In the genomic region with DNA sequence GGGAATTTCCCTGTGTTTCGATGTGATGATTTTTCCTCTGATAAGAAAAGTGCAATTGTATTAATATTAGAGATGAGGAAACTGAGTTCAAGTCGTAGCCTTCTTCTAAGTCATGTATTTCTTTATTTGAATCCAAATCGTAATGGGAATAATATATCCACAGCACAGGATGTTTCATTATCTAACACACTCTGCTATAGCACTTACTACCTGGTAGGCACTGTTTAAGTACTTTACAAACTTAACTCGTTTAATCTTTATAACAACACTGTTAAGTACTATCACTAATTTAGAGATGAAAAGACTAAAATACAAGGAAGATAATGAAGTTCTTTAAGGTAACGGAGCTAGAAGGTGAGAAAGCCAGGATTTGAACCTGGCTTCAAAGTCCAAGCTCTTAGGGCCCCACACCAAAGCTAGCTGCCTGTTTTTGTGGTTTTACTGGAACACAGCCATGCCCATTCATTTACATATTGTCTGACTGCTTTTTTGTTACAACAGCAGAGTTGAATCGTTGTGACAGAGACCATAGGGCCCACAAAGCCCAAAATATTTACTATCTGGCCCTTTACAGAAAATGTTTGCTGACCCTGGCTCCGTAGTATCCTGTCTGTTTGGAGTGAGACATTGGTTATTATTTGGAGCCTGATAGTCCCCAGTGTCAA, we compare ENCODE assay signal across 13 cellular contexts. TPM values are rescaled to one million over a fixed set of nuclear protein-coding genes. Genes with fewer than 3 reads are reported as not detected.
DNase-seq lines count a peak whose midpoint lies in the region; ATAC-seq and TF ChIP-seq lines count a peak whose summit lies in the region.
"Had no signal": no experiment of that assay in that cellular context is flagged by ENCODE, and none has a peak within 500 bp of the region (broad histone marks: within the 10 kb centered on the region; RNA-seq: fewer than 3 reads in every experiment).

No MANE protein-coding gene starts in this region.

- H3K36me3 ChIP-seq in right lobe of liver (no peaks in the 10 kb centered on the region), gastrocnemius medialis (no peaks in the 10 kb centered on the region)

- no peaks in the 10 kb centered on the region for H3K27me3 ChIP-seq in right lobe of liver
- H3K27me3 ChIP-seq in gastrocnemius medialis = no peaks in the 10 kb centered on the region

- intact Hi-C loops in right lobe of liver (cut with DNase I) = no loop called here
- intact Hi-C loops in gastrocnemius medialis (cut with DNase I; ENCODE audit: low total_unique reads) = no loop called here

- H3K9me3 ChIP-seq in right lobe of liver (no peaks in the 10 kb centered on the region), gastrocnemius medialis (no peaks in the 10 kb centered on the region)

- TF ChIP-seq CTCF in right lobe of liver (IDR thresholded peaks at IDR 0.05) (no peak), gastrocnemius medialis (IDR thresholded peaks at IDR 0.05 in 4 of 5, conservative IDR thresholded peaks at IDR 0.05 in 1 of 5) (no peak)

- H3K4me1 ChIP-seq in right lobe of liver = peaks cover 2 to 45% (median 22%) of the 10 kb centered on the region in 4 donors
- H3K4me1 ChIP-seq in gastrocnemius medialis = peaks cover 10 to 23% of the 10 kb centered on the region in 2 donors

- 26% methylated on average over 7 of the region's 7 CpGs for WGBS in right lobe of liver (ENCODE audit: insufficient coverage, low coverage, low lambda C conversion rate, missing lambda C conversion rate)

- no peak for TF ChIP-seq POLR2A in right lobe of liver (IDR thresholded peaks at IDR 0.05)
- TF ChIP-seq POLR2A in gastrocnemius medialis (IDR thresholded peaks at IDR 0.05) = no peak

- DNase-seq in OCI-M1 (lab: John Stamatoyannopoulos, UW) (peak; percentile 34), right lobe of liver (peak in 1 of 3 donors; percentile 64), gastrocnemius medialis (no peak), pons (ENCODE audit: low spot score) (no peak), caudate nucleus (lab: John Stamatoyannopoulos, UW) (no peak)
- no peak for DNase-seq in NK-92 treated with Interleukin-12 subunit alpha and Interleukin-12 subunit beta, amount 100 ng/mL, for 24 hours (lab: John Stamatoyannopoulos, UW)
- DNase-seq: activated naive CD4-positive, alpha-beta T cell treated with anti-CD3 and anti-CD28 coated beads, Interleukin-2, amount 10 ng/mL, durations not matched to agents 7 days and 5 days; NCI-H1417 treated with DMSO at 0.1 percent for 48 hours; occipital lobe; stimulated activated CD4-positive, alpha-beta T cell treated with anti-CD3 and anti-CD28 coated beads, Interleukin-1b, Interleukin-23, amount 100 ng/mL, for 48 hours; stimulated activated naive CD8-positive, alpha-beta T cell treated with anti-CD3 and anti-CD28 coated beads, Interleukin-15, amount 100 ng/mL, for 72 hours had no signal

- in situ Hi-C loops in gastrocnemius medialis (cut with MboI; ENCODE audit: low sequenced_read_pairs in 4 of 4) = no loop called here

- H3K27ac ChIP-seq in right lobe of liver (peak overlapping the region in 2 of 3 donors; percentile 34 to 91), gastrocnemius medialis (peak overlapping the region in 1 of 4 donors; percentile 67), caudate nucleus (ENCODE audit: low read depth, low read length) (no peak overlapping the region)

- H3K4me3 ChIP-seq in right lobe of liver = no peak overlapping the region
- no peak overlapping the region for H3K4me3 ChIP-seq in gastrocnemius medialis

- peak; percentile 58 for ATAC-seq in GM18517 (IDR thresholded peaks at IDR 0.05; ENCODE audit: unreplicated experiment)
- peak; percentile 53 for ATAC-seq in HG02981 (IDR thresholded peaks at IDR 0.05; ENCODE audit: unreplicated experiment)
- peak; percentile 8 to 66 (median 41) for ATAC-seq in right lobe of liver
- no peak for ATAC-seq in gastrocnemius medialis
- ATAC-seq: stimulated activated naive CD8-positive, alpha-beta T cell treated with anti-CD3 and anti-CD28 coated beads, Interleukin-15, amount 100 ng/mL, for 72 hours had no signal

RNA-seq across cellular contexts. Expression of a gene that starts 9.5 kb away (rescaled TPM):
- total RNA-seq in right lobe of liver (100 to 1,000 TPM; 109 to 172 (median 145) TPM), gastrocnemius medialis (10 to 100 TPM; 31.8 to 90.2 (median 57.3) TPM)

Comparison
In these comparisons a context has a peak if more than half of its experiments do, and no peak if none do; other contexts are left out.
1. ATAC-seq: peak in GM18517 (single experiment), HG02981 (single experiment) and right lobe of liver (4 of 4); none in gastrocnemius medialis (0 of 2).